8 cellular contexts compared by ENCODE assay signal in the genomic region with DNA sequence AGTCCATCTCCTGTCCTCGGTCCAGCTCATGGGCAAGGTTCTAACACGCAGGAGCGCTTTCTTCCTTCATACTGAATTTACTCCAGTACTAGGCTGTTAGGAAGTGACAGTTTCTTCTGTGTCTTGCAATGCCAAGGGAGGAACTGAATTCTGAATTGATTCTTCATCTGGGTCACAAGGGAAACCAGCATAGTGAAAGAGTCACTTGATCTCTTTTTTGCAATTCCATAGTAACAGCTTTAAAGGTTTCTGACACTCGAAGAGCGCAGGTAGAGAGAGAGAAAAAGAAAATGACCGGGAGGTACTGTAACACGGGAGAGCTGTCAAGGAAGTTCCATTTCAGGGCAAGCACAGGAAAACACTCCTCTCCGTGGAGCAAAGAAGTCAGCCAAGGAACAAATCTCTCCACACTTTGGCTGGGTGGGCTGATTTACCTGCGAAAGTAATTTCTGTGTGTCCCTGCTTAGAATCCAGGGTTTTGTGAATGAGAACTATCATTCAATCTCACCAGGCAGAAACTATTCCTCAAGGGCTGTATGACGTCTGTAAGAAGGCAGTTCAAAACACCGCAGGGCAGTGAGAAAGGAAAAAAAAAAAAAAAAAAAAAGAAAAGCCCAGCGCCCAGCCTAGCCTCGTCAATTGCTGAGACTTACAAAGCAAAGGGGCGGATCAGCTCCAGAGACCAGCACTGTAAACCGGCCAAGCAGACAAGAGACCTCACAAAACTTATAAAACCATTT.
DNase-seq lines count a peak whose midpoint lies in the region; ATAC-seq and TF ChIP-seq lines count a peak whose summit lies in the region.

No MANE protein-coding gene starts in this region.

- H3K9me3 Mint-ChIP-seq in stimulated activated effector memory CD8-positive, alpha-beta T cell treated with anti-CD3 and anti-CD28 coated beads, Interleukin-12 subunit alpha, Interleukin-12 subunit beta, amount 100 ng/mL, for 72 hours, result no peaks in the 10 kb centered on the region

- peak overlapping the region; percentile 37 for H3K4me3 Mint-ChIP-seq in stimulated activated effector memory CD8-positive, alpha-beta T cell treated with anti-CD3 and anti-CD28 coated beads, Interleukin-12 subunit alpha, Interleukin-12 subunit beta, amount 100 ng/mL, for 72 hours

- H3K27ac Mint-ChIP-seq in stimulated activated effector memory CD8-positive, alpha-beta T cell treated with anti-CD3 and anti-CD28 coated beads, Interleukin-12 subunit alpha, Interleukin-12 subunit beta, amount 100 ng/mL, for 72 hours, result no peak overlapping the region

- DNase-seq in AG20443 (ENCODE audit: low spot score), result peak; percentile 22
- peak; percentile 79 for DNase-seq in LoVo (ENCODE audit: low spot score)
- peak; percentile 86 for DNase-seq in choroid plexus epithelial cell (ENCODE audit: low read depth)
- peak; percentile 59 to 72 for DNase-seq in left colon
- DNase-seq in stimulated activated effector memory CD8-positive, alpha-beta T cell treated with anti-CD3 and anti-CD28 coated beads, Interleukin-12 subunit alpha, Interleukin-12 subunit beta, amount 100 ng/mL, for 72 hours (ENCODE audit: low spot score in 2 of 2), result no peak
- DNase-seq in DMS153 (lab: John Stamatoyannopoulos, UW), result no peak
- no peak for DNase-seq in DMS53 (lab: John Stamatoyannopoulos, UW)
- no peak for DNase-seq in GM10266 (ENCODE audit: extremely low spot score)

- ATAC-seq in left colon, result peak; percentile 80
- no peak for ATAC-seq in stimulated activated effector memory CD8-positive, alpha-beta T cell treated with anti-CD3 and anti-CD28 coated beads, Interleukin-12 subunit alpha, Interleukin-12 subunit beta, amount 100 ng/mL, for 72 hours

- TF ChIP-seq CTCF in choroid plexus epithelial cell (conservative IDR thresholded peaks at IDR 0.05; ENCODE audit: low read depth, low read length) (no peak), GM10266 (IDR thresholded peaks at IDR 0.05; ENCODE audit: control insufficient read depth, insufficient read depth, low read depth, missing control alignments) (no peak)

- no peaks in the 10 kb centered on the region for H3K36me3 Mint-ChIP-seq in stimulated activated effector memory CD8-positive, alpha-beta T cell treated with anti-CD3 and anti-CD28 coated beads, Interleukin-12 subunit alpha, Interleukin-12 subunit beta, amount 100 ng/mL, for 72 hours

- intact Hi-C loops in left colon (cut with DNase I, micrococcal nuclease), result no loop called here

- H3K4me3 ChIP-seq in choroid plexus epithelial cell (ENCODE audit: low read depth, low read length), result peak overlapping the region; percentile 61

- peaks cover 8% of the 10 kb centered on the region for H3K4me1 Mint-ChIP-seq in stimulated activated effector memory CD8-positive, alpha-beta T cell treated with anti-CD3 and anti-CD28 coated beads, Interleukin-12 subunit alpha, Interleukin-12 subunit beta, amount 100 ng/mL, for 72 hours

Comparison
In these comparisons a context has a peak if more than half of its experiments do, and no peak if none do; other contexts are left out.
1. DNase-seq: peak in AG20443 (single experiment), LoVo (single experiment), choroid plexus epithelial cell (single experiment) and left colon (2 of 2); none in stimulated activated effector memory CD8-positive, alpha-beta T cell treated with anti-CD3 and anti-CD28 coated beads, Interleukin-12 subunit alpha, Interleukin-12 subunit beta, amount 100 ng/mL, for 72 hours (0 of 2), DMS153 (single experiment), DMS53 (single experiment) and GM10266 (single experiment).